ENCODE assay signal across 19 cellular contexts in the genomic region with DNA sequence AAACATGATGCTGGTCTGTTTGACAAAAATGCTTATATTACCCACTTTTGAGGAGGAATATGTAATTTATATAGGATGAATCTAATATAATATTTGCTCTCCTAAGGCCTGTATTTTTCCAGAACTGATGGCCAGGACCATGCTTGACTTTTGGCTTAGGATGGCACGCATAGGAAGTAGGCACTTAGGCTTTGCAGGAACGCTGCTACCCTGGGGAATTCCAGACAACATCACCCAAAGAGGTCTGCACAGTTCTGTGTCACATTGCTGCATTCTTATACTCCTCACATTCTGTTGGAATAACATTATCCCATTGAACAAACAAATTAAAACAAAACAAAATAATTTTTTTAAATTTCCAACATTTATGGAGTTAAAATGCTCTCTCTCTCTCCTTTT.
DNase-seq lines count a peak whose midpoint lies in the region; ATAC-seq and TF ChIP-seq lines count a peak whose summit lies in the region.
"Had no signal": no experiment of that assay in that cellular context is flagged by ENCODE, and none has a peak within 500 bp of the region (broad histone marks: within the 10 kb centered on the region; RNA-seq: fewer than 3 reads in every experiment).

No MANE protein-coding gene starts in this region.

- no peaks in the 10 kb centered on the region for H3K27me3 ChIP-seq in lower lobe of right lung (ENCODE audit: low read depth)
- H3K27me3 ChIP-seq in stomach smooth muscle (ENCODE audit: control insufficient read depth in 1 of 2, insufficient read depth in 2 of 2, low read length in 2 of 2): no peaks in the 10 kb centered on the region
- H3K27me3 ChIP-seq: Peyer's patch had no signal

- TF ChIP-seq CTCF in lower lobe of right lung (IDR thresholded peaks at IDR 0.05): no peak

- peaks cover 6% of the 10 kb centered on the region for H3K4me1 ChIP-seq in lower lobe of right lung
- peaks cover 18% of the 10 kb centered on the region for H3K4me1 ChIP-seq in stomach smooth muscle (ENCODE audit: control insufficient read depth, insufficient read depth, low read length)

- ATAC-seq in lower lobe of right lung (no peak), GM19467 (IDR thresholded peaks at IDR 0.05; ENCODE audit: unreplicated experiment) (no peak)
- ATAC-seq: activated CD8-positive, alpha-beta T cell treated with anti-CD3 and anti-CD28 coated beads, Interleukin-2, amount 10 ng/mL, durations not matched to agents 7 days and 5 days; activated naive CD8-positive, alpha-beta T cell treated with anti-CD3 and anti-CD28 coated beads, Interleukin-2, amount 50 U/mL, for 24 hours; stimulated activated naive CD8-positive, alpha-beta T cell treated with anti-CD3 and anti-CD28 coated beads, Interleukin-15, Interleukin-2, amounts not matched to agents 100 U/mL and 50 U/mL, for 24 hours; WTC11 had no signal

- DNase-seq in DMS53 treated with DMSO at 0.1 percent for 48 hours (lab: John Stamatoyannopoulos, UW; ENCODE audit: unreplicated experiment) (peak; percentile 10), SK-N-DZ (ENCODE audit: low spot score) (peak; percentile 66), lower lobe of right lung (no peak), SIG-M5 treated with dmso at 0.1 percent for 504 hours (lab: John Stamatoyannopoulos, UW; ENCODE audit: unreplicated experiment) (no peak), hippocampal formation (lab: John Stamatoyannopoulos, UW) (no peak), NCI-H1694 (lab: John Stamatoyannopoulos, UW) (no peak)
- DNase-seq: activated CD8-positive, alpha-beta T cell treated with anti-CD3 and anti-CD28 coated beads, Interleukin-2, amount 10 ng/mL, durations not matched to agents 7 days and 5 days; activated naive CD8-positive, alpha-beta T cell treated with anti-CD3 and anti-CD28 coated beads, Interleukin-2, amount 50 U/mL, for 24 hours; COR-L47; effector CD8-positive, alpha-beta T cell; GDM1; Kasumi-1; NCI-H1930; Peyer's patch; stimulated activated naive CD8-positive, alpha-beta T cell treated with anti-CD3 and anti-CD28 coated beads, Interleukin-15, Interleukin-2, amounts not matched to agents 100 U/mL and 50 U/mL, for 24 hours; SW 1271 had no signal

- intact Hi-C loops in lower lobe of right lung (cut with DNase I): no loop called here

- H3K9ac ChIP-seq in stomach smooth muscle (ENCODE audit: low read length in 2 of 2): no peak overlapping the region

- peak overlapping the region; percentile 14 for H3K27ac ChIP-seq in lower lobe of right lung
- H3K27ac ChIP-seq in stomach smooth muscle (ENCODE audit: low read length): peak overlapping the region; percentile 56

- no peaks in the 10 kb centered on the region for H3K36me3 ChIP-seq in lower lobe of right lung
- no peaks in the 10 kb centered on the region for H3K36me3 ChIP-seq in stomach smooth muscle (ENCODE audit: control insufficient read depth in 2 of 2, insufficient read depth in 2 of 2, low read length in 2 of 2)
- H3K36me3 ChIP-seq: Peyer's patch had no signal

- no peak overlapping the region for H3K4me3 ChIP-seq in lower lobe of right lung
- H3K4me3 ChIP-seq in stomach smooth muscle (ENCODE audit: low read length in 2 of 2): peak overlapping the region in 1 of 2 donors; percentile 3
- H3K4me3 ChIP-seq: Peyer's patch had no signal

- no peaks in the 10 kb centered on the region for H3K9me3 ChIP-seq in lower lobe of right lung
- peaks cover 2 to 4% of the 10 kb centered on the region in 2 donors for H3K9me3 ChIP-seq in stomach smooth muscle (ENCODE audit: control insufficient read depth in 2 of 2, low read length in 2 of 2)
- H3K9me3 ChIP-seq: Peyer's patch had no signal

Comparison
In these comparisons a context has a peak if more than half of its experiments do, and no peak if none do; other contexts are left out.
1. DNase-seq: peak in DMS53 treated with DMSO at 0.1 percent for 48 hours (single experiment) and SK-N-DZ (single experiment); none in lower lobe of right lung (single experiment), SIG-M5 treated with dmso at 0.1 percent for 504 hours (single experiment), hippocampal formation (0 of 2) and NCI-H1694 (single experiment).